In genomic region chr11:9861860-9862725, GRCh38 we compare ENCODE assay signal across 8 cellular contexts.
DNase-seq lines count a peak whose midpoint lies in the region; ATAC-seq and TF ChIP-seq lines count a peak whose summit lies in the region.

No MANE protein-coding gene starts in this region.

- CTCF ChIA-PET in PC-3 (lab: Charles Lee): interaction anchor here (0.6 to 1.3 kb wide), 3 partner anchors 103 to 220 kb away, joined by 3 to 5 read pairs (median 5); no protein-coding TSS in a partner anchor

- H3K4me1 Mint-ChIP-seq in activated T-helper 17 cell treated with anti-CD3 and anti-CD28 coated beads, Interleukin-2, amount 50 U/mL, for 72 hours: peaks cover 23% of the 10 kb centered on the region

- H3K27me3 Mint-ChIP-seq in activated T-helper 17 cell treated with anti-CD3 and anti-CD28 coated beads, Interleukin-2, amount 50 U/mL, for 72 hours: no peaks in the 10 kb centered on the region

- H3K27me3 ChIP-seq in PC-3 (ENCODE audit: low read length): no peaks in the 10 kb centered on the region

- no peaks in the 10 kb centered on the region for H3K9me2 ChIP-seq in PC-3 (replicated peaks; ENCODE audit: low read length)

- no peak overlapping the region for H3K4me3 ChIP-seq in PC-3 (ENCODE audit: low read length)

- H3K36me3 ChIP-seq in PC-3 (ENCODE audit: low read depth, low read length): no peaks in the 10 kb centered on the region

- H3K27ac Mint-ChIP-seq in activated T-helper 17 cell treated with anti-CD3 and anti-CD28 coated beads, Interleukin-2, amount 50 U/mL, for 72 hours: no peak overlapping the region

- H3K9me3 Mint-ChIP-seq in activated T-helper 17 cell treated with anti-CD3 and anti-CD28 coated beads, Interleukin-2, amount 50 U/mL, for 72 hours: no peaks in the 10 kb centered on the region

- H3F3A ChIP-seq in PC-3 (ENCODE audit: low read length, unreplicated experiment): no peaks in the 10 kb centered on the region

- no peaks in the 10 kb centered on the region for H3K36me3 Mint-ChIP-seq in activated T-helper 17 cell treated with anti-CD3 and anti-CD28 coated beads, Interleukin-2, amount 50 U/mL, for 72 hours (ENCODE audit: low read depth)

- H3K4me3 Mint-ChIP-seq in activated T-helper 17 cell treated with anti-CD3 and anti-CD28 coated beads, Interleukin-2, amount 50 U/mL, for 72 hours: no peak overlapping the region

- no peak overlapping the region for H3K27ac ChIP-seq in PC-3 (ENCODE audit: low read length)

- H3K4me2 ChIP-seq in PC-3 (ENCODE audit: low read length): no peak overlapping the region

- POLR2A ChIA-PET in PC-3 (lab: Charles Lee; ENCODE audit: unreplicated experiment): no interaction called here

- peak; percentile 95 for ATAC-seq in GM21381 (IDR thresholded peaks at IDR 0.05; ENCODE audit: unreplicated experiment)
- peak; percentile 94 for ATAC-seq in PC-3
- peak; percentile 67 for ATAC-seq in activated T-helper 17 cell treated with anti-CD3 and anti-CD28 coated beads, Interleukin-2, amount 50 U/mL, for 72 hours (replicated peaks)

- no peaks in the 10 kb centered on the region for H3K79me2 ChIP-seq in PC-3 (ENCODE audit: low read length)

- H3K9ac ChIP-seq in PC-3 (ENCODE audit: low read length): no peak overlapping the region

- peaks cover 19% of the 10 kb centered on the region for H3K4me1 ChIP-seq in PC-3 (ENCODE audit: insufficient read depth, low read length)

- TF ChIP-seq CTCF in PC-3 (conservative IDR thresholded peaks at IDR 0.05; ENCODE audit: low read depth, low read length): peak; percentile 90

- no TSS peak for BruUV-seq in PC-3 (replicated peaks; lab: Mats Ljungman, UMichigan)

- H3K9me3 ChIP-seq in PC-3 (ENCODE audit: low read length): no peaks in the 10 kb centered on the region

- peak; percentile 85 for DNase-seq in EH (ENCODE audit: low read depth)
- DNase-seq in HT1080 (ENCODE audit: low read depth): peak; percentile 72
- peak; percentile 83 for DNase-seq in PC-3
- peak; percentile 80 for DNase-seq in glomerular visceral epithelial cell (ENCODE audit: extremely low spot score)
- DNase-seq in putamen (ENCODE audit: low spot score): peak; percentile 22
- no peak for DNase-seq in cortex of kidney (lab: John Stamatoyannopoulos, UW)

- intact Hi-C loops in PC-3 (cut with micrococcal nuclease): loop anchor here (1.0 to 5.0 kb wide), 2 partner anchors 45 to 111 kb away; no protein-coding TSS in a partner anchor

- H4K20me1 ChIP-seq in PC-3 (ENCODE audit: low read length): no peaks in the 10 kb centered on the region

- no peak overlapping the region for H2AFZ ChIP-seq in PC-3 (ENCODE audit: low read length)
